Comparison of ENCODE assay signal across 9 cellular contexts in the genomic region with DNA sequence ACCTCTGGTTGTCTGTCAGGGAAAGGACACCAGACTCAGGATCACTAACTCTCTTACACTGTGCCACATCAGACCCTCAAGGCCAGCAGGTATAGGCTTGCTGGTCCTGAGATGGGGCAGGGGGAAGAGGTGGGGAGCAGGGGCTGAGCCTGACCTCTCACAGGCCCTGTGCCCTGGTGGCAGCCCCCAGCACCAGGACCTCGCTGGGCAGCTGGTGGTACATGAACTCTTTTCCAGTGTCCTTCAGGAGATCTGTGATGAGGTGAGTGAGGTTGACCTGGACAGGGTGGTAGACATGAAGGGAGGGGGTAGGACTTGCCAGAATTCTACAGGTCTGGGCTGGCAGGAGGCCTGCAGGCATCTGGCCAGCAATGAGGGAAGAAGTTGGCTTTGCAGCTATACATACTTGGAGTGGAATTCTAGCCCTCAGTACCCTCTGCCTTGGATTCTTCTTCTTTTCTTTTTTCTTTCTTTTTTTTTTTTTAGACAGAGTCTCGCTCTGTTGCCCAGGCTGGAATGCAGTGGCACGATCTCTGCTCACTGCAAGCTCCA. TPM values are rescaled to one million over a fixed set of nuclear protein-coding genes. Genes with fewer than 3 reads are reported as not detected.
DNase-seq lines count a peak whose midpoint lies in the region; ATAC-seq, FAIRE-seq and TF ChIP-seq lines count a peak whose summit lies in the region.
"Had no signal": no experiment of that assay in that cellular context is flagged by ENCODE, and none has a peak within 500 bp of the region (broad histone marks: within the 10 kb centered on the region; RNA-seq: fewer than 3 reads in every experiment).

No MANE protein-coding gene starts in this region.

- no peaks in the 10 kb centered on the region for H3K9me3 ChIP-seq in CD4-positive, alpha-beta memory T cell (ENCODE audit: control insufficient read depth in 1 of 2, low read length in 2 of 2)
- H3K9me3 ChIP-seq in OCI-LY1 (ENCODE audit: low read length) (no peaks in the 10 kb centered on the region), pancreas (no peaks in the 10 kb centered on the region)
- H3K9me3 ChIP-seq in effector memory CD4-positive, alpha-beta T cell (ENCODE audit: control insufficient read depth, low read length), result no peaks in the 10 kb centered on the region

- H3K4me3 Mint-ChIP-seq in CD4-positive, alpha-beta memory T cell, result peak overlapping the region; percentile 88 to 94 (median 92)

- H3K27ac Mint-ChIP-seq in CD4-positive, alpha-beta memory T cell, result peak overlapping the region; percentile 75 to 93 (median 88)

- no peak for TF ChIP-seq POLR2A in H54 (IDR thresholded peaks at IDR 0.05; ENCODE audit: low read depth, low read length)

- CTCF ChIA-PET in CD4-positive, alpha-beta memory T cell (lab: Charles Lee; ENCODE audit: partially characterized antibody), result interaction anchor here (1.0 to 18.8 kb wide), 8 partner anchors 15 to 75 kb away, joined by 3 to 207 read pairs (median 4); a partner anchor contains a TSS

- no peaks in the 10 kb centered on the region for H3K9me3 Mint-ChIP-seq in CD4-positive, alpha-beta memory T cell

- H3K4me3 ChIP-seq in CD4-positive, alpha-beta memory T cell (ENCODE audit: low read length in 2 of 2), result peak overlapping the region; percentile 42 to 94
- peak overlapping the region; percentile 90 for H3K4me3 ChIP-seq in OCI-LY1 (ENCODE audit: low read depth, low read length, poor library complexity, severe bottlenecking)
- peak overlapping the region; percentile 80 for H3K4me3 ChIP-seq in effector memory CD4-positive, alpha-beta T cell (ENCODE audit: insufficient read depth, low read depth, low read length, poor library complexity, severe bottlenecking)
- H3K4me3 ChIP-seq in pancreas, result peak overlapping the region in 3 of 4 donors; percentile 49 to 90 (median 74)

- peaks cover 10% of the 10 kb centered on the region for H3K36me3 ChIP-seq in CD4-positive, alpha-beta memory T cell (ENCODE audit: insufficient read depth, low read length)
- peaks cover 20% of the 10 kb centered on the region; the same call in 1 of the 2 replicates for H3K36me3 ChIP-seq in OCI-LY1 (ENCODE audit: insufficient read depth, low read length)
- H3K36me3 ChIP-seq in effector memory CD4-positive, alpha-beta T cell (ENCODE audit: control insufficient read depth, insufficient read depth, low read length), result peaks cover 11% of the 10 kb centered on the region
- no peaks in the 10 kb centered on the region for H3K36me3 ChIP-seq in pancreas

- POLR2A ChIA-PET in CD4-positive, alpha-beta memory T cell (lab: Charles Lee; ENCODE audit: partially characterized antibody), result interaction anchor here (1.9 to 38.9 kb wide), 8 partner anchors 12 to 90 kb away, joined by 13 to 937 read pairs (median 24); a partner anchor contains a TSS

- peaks cover 0 to 12% of the 10 kb centered on the region in 2 donors for H3K36me3 Mint-ChIP-seq in CD4-positive, alpha-beta memory T cell

- intact Hi-C loops in CD4-positive, alpha-beta memory T cell (cut with micrococcal nuclease), result no loop called here
- intact Hi-C loops in pancreas (cut with DNase I), result no loop called here

- H3K4me1 Mint-ChIP-seq in CD4-positive, alpha-beta memory T cell, result peaks cover 15 to 65% (median 38%) of the 10 kb centered on the region in 4 donors

- no peaks in the 10 kb centered on the region for H3K9me2 ChIP-seq in OCI-LY1 (ENCODE audit: low read depth, low read length)

- H3F3A ChIP-seq in OCI-LY1 (ENCODE audit: insufficient read depth, low read length), result no peaks in the 10 kb centered on the region

- H2AFZ ChIP-seq in OCI-LY1 (ENCODE audit: low read length), result no peak overlapping the region

- no peaks in the 10 kb centered on the region for H3K27me3 Mint-ChIP-seq in CD4-positive, alpha-beta memory T cell

- WGBS in pancreas, 2 donors, result 29 to 49% methylated on average over 3 of the region's 3 CpGs

- peak overlapping the region; percentile 99; the same call in 1 of the 2 replicates for H3K9ac ChIP-seq in OCI-LY1 (ENCODE audit: low read length)

- H3K27ac ChIP-seq in CD4-positive, alpha-beta memory T cell (ENCODE audit: low read depth, low read length), result peak overlapping the region; percentile 77
- H3K27ac ChIP-seq in OCI-LY1 (ENCODE audit: low read depth, low read length, poor library complexity, severe bottlenecking), result peak overlapping the region; percentile 74
- H3K27ac ChIP-seq in effector memory CD4-positive, alpha-beta T cell (ENCODE audit: insufficient read depth, low read length, poor library complexity, severe bottlenecking), result peak overlapping the region; percentile 82
- peak overlapping the region; percentile 64 to 91 (median 88) for H3K27ac ChIP-seq in pancreas
- H3K27ac ChIP-seq: cardiac muscle cell had no signal

- ATAC-seq in pancreas, result no peak
- no peak for ATAC-seq in GM19467 (IDR thresholded peaks at IDR 0.05; ENCODE audit: unreplicated experiment)

- H3K27me3 ChIP-seq in CD4-positive, alpha-beta memory T cell (ENCODE audit: insufficient read depth, low read length), result no peaks in the 10 kb centered on the region
- H3K27me3 ChIP-seq in OCI-LY1 (ENCODE audit: insufficient read depth, low read length) (no peaks in the 10 kb centered on the region), pancreas (no peaks in the 10 kb centered on the region)
- H3K27me3 ChIP-seq in effector memory CD4-positive, alpha-beta T cell (replicated peaks; ENCODE audit: control insufficient read depth, insufficient read depth, low read length, poor library complexity, severe bottlenecking), result no peaks in the 10 kb centered on the region
- H3K27me3 ChIP-seq: cardiac muscle cell had no signal

- FAIRE-seq in pancreas (lab: Jason Lieb, UNC), result no peak
- FAIRE-seq in H54 (lab: Jason Lieb, UNC), result no peak

- TF ChIP-seq CTCF in OCI-LY1 (IDR thresholded peaks at IDR 0.05; ENCODE audit: low read length) (no peak), pancreas (IDR thresholded peaks at IDR 0.05) (no peak)

- H4K20me1 ChIP-seq in OCI-LY1 (ENCODE audit: insufficient read depth, low read length), result no peaks in the 10 kb centered on the region

- no peak for DNase-seq in CD4-positive, alpha-beta memory T cell
- no peak for DNase-seq in effector memory CD4-positive, alpha-beta T cell
- peak in 3 of 6 donors; percentile 61 to 75 (median 70) for DNase-seq in pancreas
- DNase-seq in SIG-M5 (lab: John Stamatoyannopoulos, UW), result no peak
- DNase-seq in H54 (ENCODE audit: insufficient read length, low spot score), result no peak
- no peak for DNase-seq in NCI-H2227 (lab: John Stamatoyannopoulos, UW; ENCODE audit: unreplicated experiment)

- H3K4me2 ChIP-seq in OCI-LY1 (ENCODE audit: low read length), result peak overlapping the region; percentile 94

- no peaks in the 10 kb centered on the region for H3K79me2 ChIP-seq in OCI-LY1 (ENCODE audit: insufficient read depth, low read length)

- H3K4me1 ChIP-seq in CD4-positive, alpha-beta memory T cell (ENCODE audit: insufficient read depth, low read length), result peaks cover 48% of the 10 kb centered on the region
- peaks cover 58% of the 10 kb centered on the region for H3K4me1 ChIP-seq in OCI-LY1 (ENCODE audit: insufficient read depth, low read length, severe bottlenecking)
- H3K4me1 ChIP-seq in effector memory CD4-positive, alpha-beta T cell (ENCODE audit: control insufficient read depth, insufficient read depth, low read length, poor library complexity, severe bottlenecking), result peaks cover 43% of the 10 kb centered on the region
- H3K4me1 ChIP-seq in pancreas, result peaks cover 8 to 39% (median 21%) of the 10 kb centered on the region in 3 donors

RNA-seq across cellular contexts. Expression of a gene that starts 1.4 kb away (rescaled TPM):
- 100 to 1,000 TPM in 1 of 2 experiments, 10 to 100 TPM in 1; 83.9 to 101 TPM for total RNA-seq in CD4-positive, alpha-beta memory T cell
- polyA plus RNA-seq in CD4-positive, alpha-beta memory T cell, result 10 to 100 TPM; 38.1 to 69.6 TPM
- total RNA-seq in pancreas, result 10 to 100 TPM; 32.6 to 46.0 (median 38.4) TPM
- polyA plus RNA-seq in pancreas, result 100 to 1,000 TPM in 1 of 2 donors, 10 to 100 TPM in 1; 69.7 to 115 TPM

RNA-seq across cellular contexts. Expression of a gene that starts 1.5 kb away (rescaled TPM):
- total RNA-seq in CD4-positive, alpha-beta memory T cell, result 10 to 100 TPM; 37.6 to 42.1 TPM
- polyA plus RNA-seq in CD4-positive, alpha-beta memory T cell, result 10 to 100 TPM; 31.1 to 35.3 TPM
- 10 to 100 TPM; 18.6 to 33.1 (median 25.8) TPM for total RNA-seq in pancreas
- polyA plus RNA-seq in pancreas, result 10 to 100 TPM; 74.6 to 78.7 TPM

RNA-seq across cellular contexts. Expression of a gene that starts 2.9 kb away (rescaled TPM):
- total RNA-seq in CD4-positive, alpha-beta memory T cell, result 10 to 100 TPM; 60.6 to 64.5 TPM
- 10 to 100 TPM; 15.6 to 23.6 TPM for polyA plus RNA-seq in CD4-positive, alpha-beta memory T cell
- 10 to 100 TPM; 28.1 to 39.1 (median 33.0) TPM for total RNA-seq in pancreas
- polyA plus RNA-seq in pancreas, result 100 to 1,000 TPM in 1 of 2 donors, 10 to 100 TPM in 1; 92.9 to 125 TPM

RNA-seq across cellular contexts. Expression of a gene that starts 6.9 kb away (rescaled TPM):
- total RNA-seq in CD4-positive, alpha-beta memory T cell, result 10 to 100 TPM; 96.8 to 97.3 TPM
- polyA plus RNA-seq in CD4-positive, alpha-beta memory T cell, result 10 to 100 TPM in 1 of 2 donors, 1 to 10 TPM in 1; 2.3 to 22.2 TPM
- total RNA-seq in pancreas, result 10 to 100 TPM; 54.1 to 87.1 (median 62.2) TPM
- polyA plus RNA-seq in pancreas, result 100 to 1,000 TPM in 1 of 2 donors, 10 to 100 TPM in 1; 61.2 to 115 TPM

RNA-seq across cellular contexts. Expression of a gene that starts 13.4 kb away (rescaled TPM):
- 10 to 100 TPM; 41.4 to 46.4 TPM for total RNA-seq in CD4-positive, alpha-beta memory T cell
- 100 to 1,000 TPM; 106 to 107 TPM for polyA plus RNA-seq in CD4-positive, alpha-beta memory T cell
- total RNA-seq in pancreas, result 10 to 100 TPM; 37.8 to 64.1 (median 45.6) TPM
- polyA plus RNA-seq in pancreas, result 100 to 1,000 TPM; 307 to 344 TPM
